ENCODE assay signal across 22 cellular contexts in the genomic region with DNA sequence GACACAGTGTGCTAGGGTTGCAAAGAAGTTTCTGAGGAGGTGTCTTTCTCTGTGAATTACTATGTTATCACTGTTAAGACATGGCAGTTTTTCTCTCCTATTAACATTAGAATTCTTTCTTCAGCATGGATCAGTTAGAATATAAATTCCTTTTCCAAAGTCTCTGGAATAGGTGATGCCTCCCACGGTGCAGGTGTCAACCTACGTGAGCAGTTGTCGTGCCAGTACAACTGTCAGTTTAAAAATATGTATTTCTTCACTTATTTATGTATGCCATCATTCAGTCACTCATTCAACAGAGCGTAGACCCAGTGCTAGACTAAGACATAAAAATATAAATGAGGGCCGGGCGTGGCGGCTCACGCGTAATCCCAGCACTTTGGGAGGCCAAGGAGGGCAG.
"Had no signal": no experiment of that assay in that cellular context is flagged by ENCODE, and none has a peak within 500 bp of the region (broad histone marks: within the 10 kb centered on the region; RNA-seq: fewer than 3 reads in every experiment).

No MANE protein-coding gene starts in this region.

- H3K4me1 Mint-ChIP-seq: immature natural killer cell; naive B cell; stimulated activated effector memory CD8-positive, alpha-beta T cell treated with anti-CD3 and anti-CD28 coated beads, Interleukin-12 subunit alpha, Interleukin-12 subunit beta, amount 100 ng/mL, for 72 hours had no signal

- H3K36me3 ChIP-seq: esophagus muscularis mucosa, gastroesophageal sphincter, tibial artery, upper lobe of left lung, uterus had no signal

- DNase-seq: effector memory CD4-positive, alpha-beta T cell; glutamatergic neuron; immature natural killer cell; kidney; left cardiac atrium; left ventricle myocardium superior; mesenchymal stem cell; naive B cell; right cardiac atrium; stimulated activated CD4-positive, alpha-beta T cell treated with anti-CD3 and anti-CD28 coated beads, Interleukin-4, amount 100 ng/mL, for 1 hour; stimulated activated CD8-positive, alpha-beta memory T cell treated with anti-CD3 and anti-CD28 coated beads, Interleukin-4, amount 100 ng/mL, for 48 hours; stimulated activated naive CD8-positive, alpha-beta T cell treated with anti-CD3 and anti-CD28 coated beads, Interleukin-15, Interleukin-2, amounts not matched to agents 100 U/mL and 50 U/mL, for 24 hours; tibial artery; upper lobe of left lung; uterus had no signal

- H3K4me1 ChIP-seq: tibial artery, uterus had no signal

- H3K4me3 ChIP-seq: esophagus muscularis mucosa, gastroesophageal sphincter, lung, smooth muscle cell, tibial artery, upper lobe of left lung, uterus had no signal

- H3K9me3 Mint-ChIP-seq: nephron; stimulated activated effector memory CD8-positive, alpha-beta T cell treated with anti-CD3 and anti-CD28 coated beads, Interleukin-12 subunit alpha, Interleukin-12 subunit beta, amount 100 ng/mL, for 72 hours had no signal

- H3K27ac Mint-ChIP-seq: immature natural killer cell; naive B cell; stimulated activated effector memory CD8-positive, alpha-beta T cell treated with anti-CD3 and anti-CD28 coated beads, Interleukin-12 subunit alpha, Interleukin-12 subunit beta, amount 100 ng/mL, for 72 hours had no signal

- H3K27ac ChIP-seq: epithelial cell of prostate, esophagus muscularis mucosa, gastroesophageal sphincter, tibial artery, upper lobe of left lung, uterus had no signal

- H3K36me3 Mint-ChIP-seq: immature natural killer cell; stimulated activated effector memory CD8-positive, alpha-beta T cell treated with anti-CD3 and anti-CD28 coated beads, Interleukin-12 subunit alpha, Interleukin-12 subunit beta, amount 100 ng/mL, for 72 hours had no signal

- H3K4me3 Mint-ChIP-seq: immature natural killer cell; naive B cell; nephron; stimulated activated effector memory CD8-positive, alpha-beta T cell treated with anti-CD3 and anti-CD28 coated beads, Interleukin-12 subunit alpha, Interleukin-12 subunit beta, amount 100 ng/mL, for 72 hours had no signal

- H3K9me3 ChIP-seq: esophagus muscularis mucosa, gastroesophageal sphincter, tibial artery, upper lobe of left lung, uterus had no signal

- ATAC-seq: gastroesophageal sphincter; left cardiac atrium; left ventricle myocardium superior; right cardiac atrium; stimulated activated effector memory CD8-positive, alpha-beta T cell treated with anti-CD3 and anti-CD28 coated beads, Interleukin-12 subunit alpha, Interleukin-12 subunit beta, amount 100 ng/mL, for 72 hours; stimulated activated naive CD8-positive, alpha-beta T cell treated with anti-CD3 and anti-CD28 coated beads, Interleukin-15, Interleukin-2, amounts not matched to agents 100 U/mL and 50 U/mL, for 24 hours had no signal

- H3K27me3 ChIP-seq: esophagus muscularis mucosa, gastroesophageal sphincter, tibial artery, upper lobe of left lung, uterus had no signal
